Comparison of ENCODE assay signal across 22 cellular contexts in genomic region chr16:86398201-86398600, GRCh38.
DNase-seq lines count a peak whose midpoint lies in the region; ATAC-seq, FAIRE-seq and TF ChIP-seq lines count a peak whose summit lies in the region.
"Had no signal": no experiment of that assay in that cellular context is flagged by ENCODE, and none has a peak within 500 bp of the region (broad histone marks: within the 10 kb centered on the region; RNA-seq: fewer than 3 reads in every experiment).

No MANE protein-coding gene starts in this region.

- H3K27me3 ChIP-seq in astrocyte (ENCODE audit: insufficient read depth, low read length) (no peaks in the 10 kb centered on the region), hepatocyte (no peaks in the 10 kb centered on the region)
- H3K27me3 ChIP-seq in CD4-positive, alpha-beta T cell (ENCODE audit: control insufficient read depth, insufficient read depth, low read length), result no peaks in the 10 kb centered on the region

- no peak for FAIRE-seq in astrocyte (lab: Jason Lieb, UNC)
- FAIRE-seq: A549, GM12878 had no signal

- H3K36me3 ChIP-seq in astrocyte (ENCODE audit: insufficient read depth, low read length), result no peaks in the 10 kb centered on the region
- no peaks in the 10 kb centered on the region for H3K36me3 ChIP-seq in hepatocyte (replicated peaks; ENCODE audit: insufficient read depth, low read depth)

- H3K9ac ChIP-seq in astrocyte (ENCODE audit: low read length), result no peak overlapping the region

- H3K9me2 ChIP-seq in hepatocyte (replicated peaks; ENCODE audit: insufficient read depth), result no peaks in the 10 kb centered on the region

- H3K79me2 ChIP-seq in astrocyte (ENCODE audit: insufficient read depth, low read length) (no peaks in the 10 kb centered on the region), hepatocyte (no peaks in the 10 kb centered on the region)

- H3K4me1 ChIP-seq in astrocyte (ENCODE audit: insufficient read depth, low read length) (peaks cover 19% of the 10 kb centered on the region), hepatocyte (ENCODE audit: insufficient read depth) (peaks cover 19% of the 10 kb centered on the region)
- H3K4me1 ChIP-seq: A549 had no signal

- H3K4me3 Mint-ChIP-seq in astrocyte (ENCODE audit: unreplicated experiment) (no peak overlapping the region), type B pancreatic cell (no peak overlapping the region)
- H3K4me3 Mint-ChIP-seq in CD4-positive, alpha-beta T cell, result no peak overlapping the region
- H3K4me3 Mint-ChIP-seq: CD4-positive, CD25-positive, alpha-beta regulatory T cell had no signal

- intact Hi-C loops in CD4-positive, alpha-beta T cell (cut with DNase I, micrococcal nuclease), result no loop called here

- CTCF ChIA-PET in CD4-positive, alpha-beta T cell (lab: Charles Lee), result no interaction called here

- POLR2A ChIA-PET in CD4-positive, alpha-beta T cell (lab: Charles Lee), result no interaction called here

- H3K27ac Mint-ChIP-seq in astrocyte (ENCODE audit: unreplicated experiment), result no peak overlapping the region
- peak overlapping the region; percentile 46 for H3K27ac Mint-ChIP-seq in type B pancreatic cell
- H3K27ac Mint-ChIP-seq in CD4-positive, alpha-beta T cell, result no peak overlapping the region
- H3K27ac Mint-ChIP-seq: CD4-positive, CD25-positive, alpha-beta regulatory T cell had no signal

- H3K4me3 ChIP-seq in astrocyte (ENCODE audit: insufficient read depth, low read depth, low read length), result no peak overlapping the region
- no peak overlapping the region for H3K4me3 ChIP-seq in hepatocyte
- H3K4me3 ChIP-seq: A549, GM12878 had no signal

- H3K4me1 Mint-ChIP-seq in astrocyte (ENCODE audit: low read depth, unreplicated experiment) (peaks cover 22% of the 10 kb centered on the region), type B pancreatic cell (ENCODE audit: unreplicated experiment) (peaks cover 35% of the 10 kb centered on the region)
- H3K4me1 Mint-ChIP-seq in CD4-positive, alpha-beta T cell (ENCODE audit: low read depth), result no peaks in the 10 kb centered on the region
- H3K4me1 Mint-ChIP-seq: CD4-positive, CD25-positive, alpha-beta regulatory T cell had no signal

- peaks cover 14% of the 10 kb centered on the region for H3K27me3 Mint-ChIP-seq in astrocyte (ENCODE audit: low read depth, unreplicated experiment)
- peaks cover 40% of the 10 kb centered on the region for H3K27me3 Mint-ChIP-seq in type B pancreatic cell
- peaks cover 5% of the 10 kb centered on the region for H3K27me3 Mint-ChIP-seq in CD4-positive, alpha-beta T cell

- H3K9me3 Mint-ChIP-seq in astrocyte (ENCODE audit: unreplicated experiment) (peaks cover 5% of the 10 kb centered on the region), type B pancreatic cell (no peaks in the 10 kb centered on the region)
- H3K9me3 Mint-ChIP-seq in CD4-positive, alpha-beta T cell, result peaks cover 2% of the 10 kb centered on the region

- H4K20me1 ChIP-seq in astrocyte (ENCODE audit: insufficient read depth, low read length) (no peaks in the 10 kb centered on the region), hepatocyte (ENCODE audit: insufficient read depth, poor library complexity, severe bottlenecking) (no peaks in the 10 kb centered on the region)

- H3K27ac ChIP-seq in astrocyte (ENCODE audit: low read depth, low read length) (no peak overlapping the region), hepatocyte (peak overlapping the region; percentile 93)
- H3K27ac ChIP-seq in CD4-positive, alpha-beta T cell (ENCODE audit: low read depth, low read length), result no peak overlapping the region
- H3K27ac ChIP-seq: A549 had no signal

- H3K4me2 ChIP-seq in astrocyte (ENCODE audit: low read length), result peak overlapping the region; percentile 1
- no peak overlapping the region for H3K4me2 ChIP-seq in hepatocyte
- H3K4me2 ChIP-seq: A549 had no signal

- WGBS in hepatocyte (ENCODE audit: low lambda C conversion rate, missing lambda C conversion rate), result 66% methylated on average over 6 of the region's 6 CpGs

- H3K36me3 Mint-ChIP-seq in astrocyte (ENCODE audit: low read depth, unreplicated experiment), result no peaks in the 10 kb centered on the region
- no peaks in the 10 kb centered on the region for H3K36me3 Mint-ChIP-seq in type B pancreatic cell
- no peaks in the 10 kb centered on the region for H3K36me3 Mint-ChIP-seq in CD4-positive, alpha-beta T cell (ENCODE audit: low read depth)
- H3K36me3 Mint-ChIP-seq: CD4-positive, CD25-positive, alpha-beta regulatory T cell had no signal

- H2AFZ ChIP-seq in astrocyte (ENCODE audit: low read depth, low read length), result no peak overlapping the region
- H2AFZ ChIP-seq in hepatocyte, result no peak overlapping the region

- no peaks in the 10 kb centered on the region for H3K9me3 ChIP-seq in astrocyte (ENCODE audit: insufficient read depth, low read depth, low read length)
- no peaks in the 10 kb centered on the region for H3K9me3 ChIP-seq in hepatocyte (ENCODE audit: low read depth)
- H3K9me3 ChIP-seq in CD4-positive, alpha-beta T cell (ENCODE audit: control insufficient read depth, low read length), result no peaks in the 10 kb centered on the region
- H3K9me3 ChIP-seq: A549 had no signal

- TF ChIP-seq CTCF in astrocyte (IDR thresholded peaks at IDR 0.05; ENCODE audit: insufficient read depth, low read depth, low read length) (no peak), hepatocyte (IDR thresholded peaks at IDR 0.05; ENCODE audit: poor library complexity) (no peak), type B pancreatic cell (conservative IDR thresholded peaks at IDR 0.05) (no peak)
- TF ChIP-seq CTCF in CD4-positive, alpha-beta T cell (IDR thresholded peaks at IDR 0.05), result no peak

- no peak for ATAC-seq in CD4-positive, alpha-beta T cell (ENCODE audit: poor library complexity)
- ATAC-seq: A549, GM12878, Panc1 had no signal

- peak; percentile 35 for DNase-seq in LHCN-M2 (ENCODE audit: low read depth)
- peak; percentile 30 for DNase-seq in astrocyte (ENCODE audit: low read depth)
- no peak for DNase-seq in hepatocyte (ENCODE audit: low spot score)
- DNase-seq in type B pancreatic cell (ENCODE audit: extremely low spot score, unreplicated experiment), result no peak
- no peak for DNase-seq in CD4-positive, alpha-beta T cell
- no peak for DNase-seq in NCI-H128 (lab: John Stamatoyannopoulos, UW; ENCODE audit: unreplicated experiment)
- DNase-seq in AG20443 (ENCODE audit: low spot score), result no peak
- DNase-seq: CD4-positive, CD25-positive, alpha-beta regulatory T cell; COR-L47; DMS 273 treated with DMSO at 0.1 percent for 48 hours; DMS79 treated with DMSO at 0.1 percent for 48 hours; H7; KBM-7; NCI-H1092; NCI-H1436 treated with DMSO at 0.1 percent for 48 hours; NCI-H1930; NCI-H2227 treated with DMSO at 0.1 percent for 48 hours; NCI-H510A; NCI-H748 treated with DMSO at 0.1 percent for 48 hours had no signal

Comparison
In these comparisons a context has a peak if more than half of its experiments do, and no peak if none do; other contexts are left out.
1. DNase-seq: peak in LHCN-M2 (single experiment) and astrocyte (single experiment); none in hepatocyte (single experiment), type B pancreatic cell (single experiment), CD4-positive, alpha-beta T cell (0 of 10), NCI-H128 (single experiment) and AG20443 (single experiment).